In the genomic region with DNA sequence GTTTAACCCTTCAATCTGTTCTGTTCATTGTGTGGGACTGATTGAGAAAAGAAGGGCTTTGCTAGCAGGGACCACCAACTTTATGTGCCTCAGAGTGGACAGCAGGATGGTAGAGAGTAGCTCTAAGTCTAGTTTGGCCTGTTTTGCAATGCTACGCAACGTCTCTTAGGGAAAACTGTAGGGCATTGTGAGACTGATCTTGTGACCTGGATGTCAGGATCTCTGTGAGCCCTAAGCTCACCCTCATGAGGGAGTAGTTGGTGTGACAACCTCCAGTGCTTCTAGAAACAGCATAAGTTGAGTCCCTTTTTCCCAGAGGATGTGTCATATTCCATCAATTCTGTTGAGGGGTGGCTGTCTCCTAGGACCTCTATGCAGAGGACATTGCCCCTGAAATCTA, we compare ENCODE assay signal across 2 cellular contexts.
A peak's percentile ranks its signal among the peaks of the same experiment; 100 is the strongest.
TF ChIP-seq lines count a peak whose summit lies in the region.

No MANE protein-coding gene starts in this region.

TF ChIP-seq in HepG2, 621 proteins besides CTCF, POLR2A, EP300 and RAD21:
- TF ChIP-seq, protein P1, sequence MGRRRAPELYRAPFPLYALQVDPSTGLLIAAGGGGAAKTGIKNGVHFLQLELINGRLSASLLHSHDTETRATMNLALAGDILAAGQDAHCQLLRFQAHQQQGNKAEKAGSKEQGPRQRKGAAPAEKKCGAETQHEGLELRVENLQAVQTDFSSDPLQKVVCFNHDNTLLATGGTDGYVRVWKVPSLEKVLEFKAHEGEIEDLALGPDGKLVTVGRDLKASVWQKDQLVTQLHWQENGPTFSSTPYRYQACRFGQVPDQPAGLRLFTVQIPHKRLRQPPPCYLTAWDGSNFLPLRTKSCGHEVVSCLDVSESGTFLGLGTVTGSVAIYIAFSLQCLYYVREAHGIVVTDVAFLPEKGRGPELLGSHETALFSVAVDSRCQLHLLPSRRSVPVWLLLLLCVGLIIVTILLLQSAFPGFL (CRISPR knock-in tag; IDR thresholded peaks at IDR 0.05): no peak
- peak; percentile 47; the same call in 1 of the 2 replicates for TF ChIP-seq CEBPB (IDR thresholded peaks at IDR 0.05; ENCODE audit: borderline replicate concordance, low read depth, low read length)
TF ChIP-seq in HepG2: peak in this region for 1.

TF ChIP-seq in SK-N-SH, 30 proteins besides CTCF, POLR2A, EP300 and RAD21:
- no peak for TF ChIP-seq FOXM1 (IDR thresholded peaks at IDR 0.05; ENCODE audit: low read depth)
- no peak for TF ChIP-seq TAF1 (IDR thresholded peaks at IDR 0.05; ENCODE audit: borderline replicate concordance, low read depth, low read length)
- TF ChIP-seq, protein P2, sequence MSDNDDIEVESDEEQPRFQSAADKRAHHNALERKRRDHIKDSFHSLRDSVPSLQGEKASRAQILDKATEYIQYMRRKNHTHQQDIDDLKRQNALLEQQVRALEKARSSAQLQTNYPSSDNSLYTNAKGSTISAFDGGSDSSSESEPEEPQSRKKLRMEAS (IDR thresholded peaks at IDR 0.05; ENCODE audit: low read depth): no peak
- no peak for TF ChIP-seq MXI1 (IDR thresholded peaks at IDR 0.05; ENCODE audit: low read depth, low read length)
- TF ChIP-seq NFIC (IDR thresholded peaks at IDR 0.05; ENCODE audit: borderline replicate concordance): no peak
- TF ChIP-seq RCOR1 (IDR thresholded peaks at IDR 0.05; ENCODE audit: low read length): no peak
- TF ChIP-seq, protein P3, sequence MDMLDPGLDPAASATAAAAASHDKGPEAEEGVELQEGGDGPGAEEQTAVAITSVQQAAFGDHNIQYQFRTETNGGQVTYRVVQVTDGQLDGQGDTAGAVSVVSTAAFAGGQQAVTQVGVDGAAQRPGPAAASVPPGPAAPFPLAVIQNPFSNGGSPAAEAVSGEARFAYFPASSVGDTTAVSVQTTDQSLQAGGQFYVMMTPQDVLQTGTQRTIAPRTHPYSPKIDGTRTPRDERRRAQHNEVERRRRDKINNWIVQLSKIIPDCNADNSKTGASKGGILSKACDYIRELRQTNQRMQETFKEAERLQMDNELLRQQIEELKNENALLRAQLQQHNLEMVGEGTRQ (IDR thresholded peaks at IDR 0.05; ENCODE audit: borderline replicate concordance, low read depth, low read length): no peak
